14 cellular contexts compared by ENCODE assay signal in the genomic region with DNA sequence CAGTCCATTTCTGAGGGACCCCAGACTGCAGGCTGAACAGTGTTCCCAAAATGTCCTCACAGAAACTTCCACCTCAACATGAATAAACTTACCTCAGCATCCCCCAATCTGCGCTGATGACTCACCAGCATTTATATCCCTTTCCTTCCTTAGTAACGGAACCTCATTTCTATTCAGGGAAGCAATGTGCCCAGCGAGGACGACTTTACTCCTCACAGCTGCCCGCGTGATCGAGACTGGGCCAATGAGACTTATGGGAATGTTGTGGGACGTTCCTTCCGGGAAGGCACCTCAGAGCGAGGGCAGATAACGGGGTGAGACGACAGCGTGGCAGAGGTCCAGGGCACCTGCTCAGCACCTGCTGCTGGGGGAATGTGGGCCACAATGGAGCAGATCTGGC.
A peak's percentile ranks its signal among the peaks of the same experiment; 100 is the strongest.
DNase-seq lines count a peak whose midpoint lies in the region; ATAC-seq and TF ChIP-seq lines count a peak whose summit lies in the region.
"Had no signal": no experiment of that assay in that cellular context is flagged by ENCODE, and none has a peak within 500 bp of the region (broad histone marks: within the 10 kb centered on the region; RNA-seq: fewer than 3 reads in every experiment).

No MANE protein-coding gene starts in this region.

- DNase-seq in A172 (ENCODE audit: low spot score) = peak; percentile 95
- DNase-seq in NCI-H2029 (lab: John Stamatoyannopoulos, UW) = peak; percentile 76
- peak; percentile 85 for DNase-seq in cerebellum (ENCODE audit: low spot score)
- peak; percentile 97 to 98 for DNase-seq in lung microvascular endothelial cell (ENCODE audit: low read depth in 2 of 2)
- DNase-seq in brain microvascular endothelial cell = no peak
- no peak for DNase-seq in D341Med (ENCODE audit: low spot score)
- DNase-seq: effector memory CD4-positive, alpha-beta T cell; MM.1S; ovary; stimulated activated CD4-positive, alpha-beta T cell treated with anti-CD3 and anti-CD28 coated beads, Interleukin-4, amount 100 ng/mL, for 24 hours had no signal

- TF ChIP-seq CTCF in brain microvascular endothelial cell (IDR thresholded peaks at IDR 0.05; ENCODE audit: low read depth, low read length, missing control alignments) = no peak

- no peak overlapping the region for H3K27ac ChIP-seq in brain microvascular endothelial cell
- H3K27ac ChIP-seq: ovary, SJSA1 had no signal

- ATAC-seq in GM19463 (IDR thresholded peaks at IDR 0.05; ENCODE audit: unreplicated experiment) (no peak), GM19351 (IDR thresholded peaks at IDR 0.05; ENCODE audit: unreplicated experiment) (no peak)

- H3K27me3 ChIP-seq in brain microvascular endothelial cell (replicated peaks) = no peaks in the 10 kb centered on the region
- H3K27me3 ChIP-seq: ovary, SJSA1 had no signal

- in situ Hi-C loops in brain microvascular endothelial cell (cut with HindIII; ENCODE audit: low pct_ligation_motif_present, low sequenced_read_pairs) = no loop called here

- no peaks in the 10 kb centered on the region for H3K36me3 ChIP-seq in brain microvascular endothelial cell (replicated peaks)
- H3K36me3 ChIP-seq: ovary had no signal

- H3K4me3 ChIP-seq in brain microvascular endothelial cell (ENCODE audit: low read depth, low read length) = no peak overlapping the region
- H3K4me3 ChIP-seq: lung, ovary, SJSA1 had no signal

Comparison
In these comparisons a context has a peak if more than half of its experiments do, and no peak if none do; other contexts are left out.
1. DNase-seq: peak in A172 (single experiment), NCI-H2029 (single experiment), cerebellum (single experiment) and lung microvascular endothelial cell (2 of 2); none in brain microvascular endothelial cell (single experiment) and D341Med (single experiment).